Comparison of ENCODE assay signal across 12 cellular contexts in the genomic region with DNA sequence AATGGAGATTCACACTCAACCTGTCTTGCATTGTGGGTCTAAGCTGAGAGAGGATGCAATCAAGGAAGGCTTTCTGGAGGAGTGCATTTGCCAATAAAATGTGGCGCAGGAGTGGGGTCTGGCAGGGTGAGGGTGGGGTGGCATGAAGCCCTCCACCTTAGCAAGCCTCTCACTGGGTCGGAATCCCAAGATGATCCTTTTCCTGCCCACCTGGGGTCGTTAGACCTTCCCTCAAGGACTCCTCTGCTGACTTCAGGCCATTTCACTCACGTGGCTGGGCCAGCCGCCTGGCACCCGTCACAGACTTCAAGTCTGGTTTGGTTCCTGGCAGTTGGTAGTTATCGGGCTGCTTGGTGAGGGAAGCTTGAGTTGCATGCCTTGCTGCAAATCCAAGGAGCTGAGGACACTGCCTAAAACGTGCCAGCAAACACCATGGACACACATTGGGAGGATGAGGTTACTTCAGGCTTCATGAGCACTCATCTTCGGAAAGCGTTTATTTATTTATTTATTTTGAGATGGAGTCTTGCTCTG. TPM values are rescaled to one million over a fixed set of nuclear protein-coding genes. Genes with fewer than 3 reads are reported as not detected.
A peak's percentile ranks its signal among the peaks of the same experiment; 100 is the strongest.
DNase-seq lines count a peak whose midpoint lies in the region; ATAC-seq and TF ChIP-seq lines count a peak whose summit lies in the region.
"Had no signal": no experiment of that assay in that cellular context is flagged by ENCODE, and none has a peak within 500 bp of the region (broad histone marks: within the 10 kb centered on the region; RNA-seq: fewer than 3 reads in every experiment).

No MANE protein-coding gene starts in this region.

- no peak overlapping the region for H2AK5ac ChIP-seq in mesenchymal stem cell (ENCODE audit: low read length, severe bottlenecking)

- peak overlapping the region in 3 of 7 donors; percentile 96 to 99 (median 96) for H3K4me3 Mint-ChIP-seq in CD8-positive, alpha-beta memory T cell
- no peak overlapping the region for H3K4me3 Mint-ChIP-seq in WTC11
- H3K4me3 Mint-ChIP-seq in stimulated activated memory B cell treated with anti-CD40 and anti-IgM and Interleukin-4, amounts not matched to agents 10 μg/mL and 1 μg/mL and 100 μg/mL, for 72 hours, result no peak overlapping the region

- H2BK5ac ChIP-seq in mesenchymal stem cell (ENCODE audit: low read depth, low read length, poor library complexity, severe bottlenecking), result no peak overlapping the region

- H3K4me2 ChIP-seq in BLaER1, result peak overlapping the region; percentile 98
- H3K4me2 ChIP-seq in mesenchymal stem cell (ENCODE audit: low read length, poor library complexity, severe bottlenecking), result no peak overlapping the region

- H3K36me3 ChIP-seq in BLaER1 (peaks cover 61% of the 10 kb centered on the region), mesenchymal stem cell (ENCODE audit: control insufficient read depth in 1 of 2, insufficient read depth in 2 of 2, low read depth in 1 of 2, low read length in 2 of 2) (peaks cover 48% of the 10 kb centered on the region in 2 experiments), ovary (no peaks in the 10 kb centered on the region)
- peaks cover 31% of the 10 kb centered on the region for H3K36me3 ChIP-seq in CD8-positive, alpha-beta memory T cell (ENCODE audit: insufficient read depth, low read length)

- no peak for ATAC-seq in WTC11
- ATAC-seq in stimulated activated memory B cell treated with anti-CD40 and anti-IgM and Interleukin-4, amounts not matched to agents 10 μg/mL and 1 μg/mL and 100 μg/mL, for 72 hours, result no peak
- ATAC-seq: CD8-positive, alpha-beta T cell had no signal

- no peak overlapping the region for H4K91ac ChIP-seq in mesenchymal stem cell (ENCODE audit: low read length)

- 94% methylated on average over 10 of the region's 10 CpGs for WGBS in mesenchymal stem cell
- WGBS in ovary, 3 donors, result 84 to 90% (median 89%) methylated on average over 10 of the region's 10 CpGs

- no peaks in the 10 kb centered on the region for H3K27me3 ChIP-seq in BLaER1
- H3K27me3 ChIP-seq in CD8-positive, alpha-beta memory T cell (ENCODE audit: insufficient read depth, low read length, poor library complexity, severe bottlenecking), result no peaks in the 10 kb centered on the region
- no peaks in the 10 kb centered on the region for H3K27me3 ChIP-seq in mesenchymal stem cell (ENCODE audit: control insufficient read depth in 1 of 2, insufficient read depth in 1 of 2, low read length in 2 of 2)
- no peaks in the 10 kb centered on the region for H3K27me3 ChIP-seq in ovary
- H3K27me3 ChIP-seq: tibial nerve had no signal

- H3K9me3 Mint-ChIP-seq in CD8-positive, alpha-beta memory T cell, result no peaks in the 10 kb centered on the region
- H3K9me3 Mint-ChIP-seq in WTC11, result no peaks in the 10 kb centered on the region
- H3K9me3 Mint-ChIP-seq in stimulated activated memory B cell treated with anti-CD40 and anti-IgM and Interleukin-4, amounts not matched to agents 10 μg/mL and 1 μg/mL and 100 μg/mL, for 72 hours, result no peaks in the 10 kb centered on the region
- H3K9me3 Mint-ChIP-seq: CD8-positive, alpha-beta T cell had no signal

- H3K36me3 Mint-ChIP-seq in CD8-positive, alpha-beta memory T cell, result peaks cover 6 to 59% (median 7%) of the 10 kb centered on the region in 3 donors
- H3K36me3 Mint-ChIP-seq in WTC11, result peaks cover 49% of the 10 kb centered on the region
- peaks cover 43% of the 10 kb centered on the region for H3K36me3 Mint-ChIP-seq in stimulated activated memory B cell treated with anti-CD40 and anti-IgM and Interleukin-4, amounts not matched to agents 10 μg/mL and 1 μg/mL and 100 μg/mL, for 72 hours

- no peak for TF ChIP-seq CTCF in WTC11 (IDR thresholded peaks at IDR 0.05)
- TF ChIP-seq CTCF in ovary (IDR thresholded peaks at IDR 0.05), result no peak

- DNase-seq in CD8-positive, alpha-beta memory T cell, result no peak
- DNase-seq in WTC11 (ENCODE audit: low spot score) (no peak), mesenchymal stem cell (no peak), ovary (no peak), dermis blood vessel endothelial cell (no peak)
- DNase-seq in activated effector memory CD4-positive, alpha-beta T cell treated with anti-CD3 and anti-CD28 coated beads, Interleukin-2, amount 50 U/mL, for 16 hours, result no peak
- DNase-seq: activated CD8-positive, alpha-beta memory T cell treated with anti-CD3 and anti-CD28 coated beads, Interleukin-2, amount 50 U/mL, for 4 hours; CD8-positive, alpha-beta T cell; NK-92 treated with Interleukin-12 subunit alpha and Interleukin-12 subunit beta, amount 100 ng/mL, for 24 hours had no signal

- peak overlapping the region in 7 of 8 donors; percentile 35 to 95 (median 84) for H3K27ac Mint-ChIP-seq in CD8-positive, alpha-beta memory T cell
- H3K27ac Mint-ChIP-seq in WTC11, result peak overlapping the region; percentile 72
- H3K27ac Mint-ChIP-seq in stimulated activated memory B cell treated with anti-CD40 and anti-IgM and Interleukin-4, amounts not matched to agents 10 μg/mL and 1 μg/mL and 100 μg/mL, for 72 hours, result no peak overlapping the region

- H4K8ac ChIP-seq in mesenchymal stem cell (ENCODE audit: low read length), result peak overlapping the region; percentile 14

- H3K9me3 ChIP-seq in BLaER1 (no peaks in the 10 kb centered on the region), mesenchymal stem cell (ENCODE audit: control insufficient read depth, low read length) (no peaks in the 10 kb centered on the region), ovary (no peaks in the 10 kb centered on the region)
- no peaks in the 10 kb centered on the region for H3K9me3 ChIP-seq in CD8-positive, alpha-beta memory T cell (ENCODE audit: low read length)
- H3K9me3 ChIP-seq: tibial nerve had no signal

- H3K4me1 ChIP-seq in BLaER1 (peaks cover 52% of the 10 kb centered on the region), mesenchymal stem cell (ENCODE audit: control insufficient read depth, insufficient read depth, low read depth, low read length) (peaks cover 13% of the 10 kb centered on the region), ovary (ENCODE audit: insufficient read depth) (peaks cover 14% of the 10 kb centered on the region)
- H3K4me1 ChIP-seq in CD8-positive, alpha-beta memory T cell (ENCODE audit: insufficient read depth, low read length), result peaks cover 31% of the 10 kb centered on the region

- H3K27me3 Mint-ChIP-seq in CD8-positive, alpha-beta memory T cell, result no peaks in the 10 kb centered on the region
- H3K27me3 Mint-ChIP-seq in WTC11 (ENCODE audit: low read depth), result no peaks in the 10 kb centered on the region
- no peaks in the 10 kb centered on the region for H3K27me3 Mint-ChIP-seq in stimulated activated memory B cell treated with anti-CD40 and anti-IgM and Interleukin-4, amounts not matched to agents 10 μg/mL and 1 μg/mL and 100 μg/mL, for 72 hours

- intact Hi-C loops in ovary (cut with DNase I), result loop anchor here in 1 of 4 donors (10.0 kb wide), 1 partner anchor 117 kb away; the partner anchor contains the start of gene WTIP

- POLR2A ChIA-PET in CD8-positive, alpha-beta memory T cell (lab: Charles Lee), result no interaction called here
- POLR2A ChIA-PET in WTC11 (lab: Charles Lee), result no interaction called here

- H3K9ac ChIP-seq in BLaER1 (0 out of 2 replicates have a peak overlapping the region, but pooled peaks have one; percentile 10), mesenchymal stem cell (ENCODE audit: low read length) (no peak overlapping the region)

- peaks cover 39% of the 10 kb centered on the region for H3K79me1 ChIP-seq in mesenchymal stem cell (replicated peaks; ENCODE audit: low read length, poor library complexity, severe bottlenecking)

- no peak overlapping the region for H2BK120ac ChIP-seq in mesenchymal stem cell (ENCODE audit: low read depth, low read length)

- no peak for TF ChIP-seq EP300 in ovary (IDR thresholded peaks at IDR 0.05)

- no peak overlapping the region for H3K14ac ChIP-seq in mesenchymal stem cell (ENCODE audit: low read length in 2 of 2)

- H4K20me1 ChIP-seq in BLaER1, result peaks cover 68% of the 10 kb centered on the region

- H2BK15ac ChIP-seq in mesenchymal stem cell (ENCODE audit: low read depth, poor library complexity, severe bottlenecking), result no peak overlapping the region

- CTCF ChIA-PET in CD8-positive, alpha-beta memory T cell (lab: Charles Lee), result interaction anchor here (3.6 kb wide), 1 partner anchor 8 kb away, joined by 9 read pairs; no protein-coding TSS in a partner anchor
- CTCF ChIA-PET in WTC11 (lab: Charles Lee), result interaction anchor here (1.2 kb wide), 1 partner anchor 471 kb away, joined by 3 read pairs; no protein-coding TSS in a partner anchor

- no peak overlapping the region; the same call in 1 of the 2 replicates for H3K4me3 ChIP-seq in BLaER1
- H3K4me3 ChIP-seq in CD8-positive, alpha-beta memory T cell (ENCODE audit: low read length), result no peak overlapping the region
- H3K4me3 ChIP-seq in mesenchymal stem cell (ENCODE audit: insufficient read depth in 1 of 2, low read depth in 1 of 2, low read length in 2 of 2), result no peak overlapping the region
- no peak overlapping the region for H3K4me3 ChIP-seq in ovary
- H3K4me3 ChIP-seq: tibial nerve had no signal

- H3K23ac ChIP-seq in mesenchymal stem cell (ENCODE audit: low read length in 2 of 2), result peak overlapping the region in 1 of 2 experiments; percentile 73

- peaks cover 35 to 60% (median 39%) of the 10 kb centered on the region in 3 donors for H3K4me1 Mint-ChIP-seq in CD8-positive, alpha-beta memory T cell
- H3K4me1 Mint-ChIP-seq in WTC11, result peaks cover 35% of the 10 kb centered on the region
- peaks cover 35% of the 10 kb centered on the region for H3K4me1 Mint-ChIP-seq in stimulated activated memory B cell treated with anti-CD40 and anti-IgM and Interleukin-4, amounts not matched to agents 10 μg/mL and 1 μg/mL and 100 μg/mL, for 72 hours

- H3K27ac ChIP-seq in BLaER1, result no peak overlapping the region
- H3K27ac ChIP-seq in CD8-positive, alpha-beta memory T cell (ENCODE audit: low read depth, low read length), result peak overlapping the region; percentile 81
- H3K27ac ChIP-seq in mesenchymal stem cell (ENCODE audit: low read length, poor library complexity, severe bottlenecking), result no peak overlapping the region
- H3K27ac ChIP-seq in ovary, result no peak overlapping the region

- H3K18ac ChIP-seq in mesenchymal stem cell (ENCODE audit: low read depth in 1 of 2, low read length in 2 of 2), result no peak overlapping the region

- no peak for TF ChIP-seq POLR2A in ovary (IDR thresholded peaks at IDR 0.05)

- H3K4ac ChIP-seq in mesenchymal stem cell (ENCODE audit: low read depth in 1 of 2, low read length in 2 of 2), result no peak overlapping the region

- H2AFZ ChIP-seq in mesenchymal stem cell (ENCODE audit: low read depth, low read length), result no peak overlapping the region

- H2BK12ac ChIP-seq in mesenchymal stem cell (ENCODE audit: low read length in 2 of 2), result no peak overlapping the region

RNA-seq across cellular contexts. Expression of gene GPI, which starts 2.5 kb away (rescaled TPM):
- total RNA-seq in CD8-positive, alpha-beta memory T cell, result 100 to 1,000 TPM; 478 to 484 TPM
- 213 TPM for polyA plus RNA-seq in CD8-positive, alpha-beta memory T cell
- total RNA-seq in WTC11 (2021) (389 to 452 TPM (median 446 TPM) in 3 replicates), ovary (100 to 1,000 TPM in 6 of 7 donors, 10 to 100 TPM in 1; 70.1 to 187 (median 128) TPM), dermis blood vessel endothelial cell (128 and 344 TPM in 2 replicates)
- 92.4 TPM for polyA plus RNA-seq in mesenchymal stem cell (2013, experiment 1 of 2)
- polyA plus RNA-seq in mesenchymal stem cell (2013, experiment 2 of 2), result 88.4 TPM
- 100 to 1,000 TPM in 1 of 2 donors, 10 to 100 TPM in 1; 71.4 to 123 TPM for polyA plus RNA-seq in ovary

RNA-seq across cellular contexts. Expression of gene PDCD2L, which starts 36.7 kb away (rescaled TPM):
- total RNA-seq in CD8-positive, alpha-beta memory T cell, result 10 to 100 TPM; 40.0 to 46.2 TPM
- 19.9 TPM for polyA plus RNA-seq in CD8-positive, alpha-beta memory T cell
- total RNA-seq in WTC11 (2021) (38.0 to 43.4 TPM (median 41.2 TPM) in 3 replicates), ovary (10 to 100 TPM in 2 of 7 donors, 1 to 10 TPM in 5; 6.6 to 13.0 (median 8.5) TPM), dermis blood vessel endothelial cell (15.9 and 20.4 TPM in 2 replicates)
- 6.0 TPM for polyA plus RNA-seq in mesenchymal stem cell (2013, experiment 1 of 2)
- 5.9 TPM for polyA plus RNA-seq in mesenchymal stem cell (2013, experiment 2 of 2)
- polyA plus RNA-seq in ovary, result 10 to 100 TPM in 1 of 2 donors, 1 to 10 TPM in 1; 8.9 to 15.1 TPM
